Comparison of ENCODE assay signal across 1 cellular context in genomic region chr12:30896461-30896860, GRCh38.
TF ChIP-seq lines count a peak whose summit lies in the region.

No MANE protein-coding gene starts in this region.

TF ChIP-seq in IMR-90, 13 proteins besides CTCF, POLR2A, EP300 and RAD21 (continued from another document):
- TF ChIP-seq ELK1 (IDR thresholded peaks at IDR 0.05; ENCODE audit: borderline replicate concordance, low read depth, low read length) (no peak), FOS (IDR thresholded peaks at IDR 0.05; ENCODE audit: low read depth, low read length) (no peak), SMC3 (IDR thresholded peaks at IDR 0.05; ENCODE audit: low read depth, low read length) (no peak)
